ENCODE assay signal across 27 cellular contexts in the genomic region with DNA sequence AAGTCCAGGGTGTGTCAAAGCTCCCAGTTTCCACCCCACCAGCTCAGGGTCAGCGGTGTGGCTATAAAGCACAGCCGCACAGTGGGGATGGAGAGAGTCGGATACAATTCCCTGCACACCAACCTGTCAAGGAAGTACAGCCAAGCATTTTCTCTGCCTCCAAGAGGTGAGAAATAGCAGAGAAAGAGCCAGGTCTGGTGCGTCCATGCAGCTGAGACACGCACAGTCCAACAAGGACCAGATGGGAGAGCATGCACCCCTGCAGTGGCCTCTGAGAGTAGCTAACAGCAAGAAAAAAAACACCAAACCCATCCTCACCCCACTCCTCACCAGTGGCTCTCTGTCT.
"Had no signal": no experiment of that assay in that cellular context is flagged by ENCODE, and none has a peak within 500 bp of the region (broad histone marks: within the 10 kb centered on the region; RNA-seq: fewer than 3 reads in every experiment).

No MANE protein-coding gene starts in this region.

- H3K4me1 ChIP-seq: colonic mucosa, heart left ventricle, parathyroid adenoma, psoas muscle, right lobe of liver, testis, tibial nerve, upper lobe of right lung, vagina had no signal

- H3K79me2 ChIP-seq: parathyroid adenoma had no signal

- FAIRE-seq: endometrium, frontal cortex had no signal

- H3K27me3 ChIP-seq: colonic mucosa, dorsolateral prefrontal cortex, heart left ventricle, right lobe of liver, spleen, testis, tibial nerve, upper lobe of right lung, vagina had no signal

- H2AFZ ChIP-seq: parathyroid adenoma had no signal

- DNase-seq: colonic mucosa; effector memory CD4-positive, alpha-beta T cell; heart left ventricle; hypothalamus; islet precursor cell; mammary epithelial cell; mucosa of descending colon; natural killer cell; occipital lobe; psoas muscle; retina; right lobe of liver; spleen; stimulated activated CD4-positive, alpha-beta T cell treated with anti-CD3 and anti-CD28 coated beads, Interleukin-15, amount 100 ng/mL, for 24 hours; stimulated activated CD4-positive, alpha-beta T cell treated with anti-CD3 and anti-CD28 coated beads, Interleukin-1b, Interleukin-23, amount 100 ng/mL, for 48 hours; stimulated activated CD4-positive, alpha-beta T cell treated with anti-CD3 and anti-CD28 coated beads, Interleukin-4, amount 100 ng/mL, for 24 hours; testis; upper lobe of right lung had no signal

- H3K36me3 ChIP-seq: colonic mucosa, heart left ventricle, right lobe of liver, spleen, tibial nerve, upper lobe of right lung, vagina had no signal

- H3K27ac ChIP-seq: colonic mucosa, parathyroid adenoma, psoas muscle, right lobe of liver, testis, tibial nerve, upper lobe of right lung, vagina had no signal

- H3K9me3 ChIP-seq: colonic mucosa, heart left ventricle, mucosa of descending colon, psoas muscle, right lobe of liver, spleen, testis, tibial nerve, upper lobe of right lung, vagina had no signal

- ATAC-seq: esophagus mucosa; heart left ventricle; left lobe of liver; mucosa of descending colon; natural killer cell; psoas muscle; right lobe of liver; stimulated activated memory B cell treated with anti-CD40 and anti-IgM and Interleukin-4, amounts not matched to agents 10 μg/mL and 1 μg/mL and 100 μg/mL, for 72 hours; upper lobe of right lung had no signal

- H3K4me3 ChIP-seq: colonic mucosa, dorsolateral prefrontal cortex, heart left ventricle, mucosa of descending colon, psoas muscle, right lobe of liver, testis, tibial nerve, upper lobe of right lung, vagina had no signal

- H3K9ac ChIP-seq: parathyroid adenoma had no signal
